In genomic region chrY:8656515-8656914, GRCh38 we compare ENCODE assay signal across 15 cellular contexts.
DNase-seq lines count a peak whose midpoint lies in the region; ATAC-seq and TF ChIP-seq lines count a peak whose summit lies in the region.
"Had no signal": no experiment of that assay in that cellular context is flagged by ENCODE, and none has a peak within 500 bp of the region (broad histone marks: within the 10 kb centered on the region; RNA-seq: fewer than 3 reads in every experiment).

No MANE protein-coding gene starts in this region.

- in situ Hi-C loops in GM23248 (cut with MboI): no loop called here
- in situ Hi-C loops in gastrocnemius medialis (cut with MboI; ENCODE audit: low sequenced_read_pairs in 4 of 4): no loop called here

- H3K36me3 ChIP-seq in ACC112 (ENCODE audit: insufficient read depth, low read length) (no peaks in the 10 kb centered on the region), GM23248 (ENCODE audit: low read depth) (no peaks in the 10 kb centered on the region), gastrocnemius medialis (no peaks in the 10 kb centered on the region)

- H3K4me1 ChIP-seq in ACC112 (ENCODE audit: control insufficient read depth, insufficient read depth, low read length, unreplicated experiment) (no peaks in the 10 kb centered on the region), GM23248 (ENCODE audit: insufficient read depth) (no peaks in the 10 kb centered on the region), gastrocnemius medialis (no peaks in the 10 kb centered on the region)

- H3K4me3 ChIP-seq in ACC112 (ENCODE audit: low read depth, low read length) (no peak overlapping the region), GM23248 (no peak overlapping the region), gastrocnemius medialis (no peak overlapping the region)

- H3K27me3 ChIP-seq in ACC112 (ENCODE audit: insufficient read depth, low read length) (no peaks in the 10 kb centered on the region), GM23248 (replicated peaks; ENCODE audit: insufficient read depth) (no peaks in the 10 kb centered on the region), gastrocnemius medialis (no peaks in the 10 kb centered on the region)

- H2AFZ ChIP-seq in ACC112 (ENCODE audit: low read length, unreplicated experiment) (no peak overlapping the region), GM23248 (no peak overlapping the region)

- H3K9me3 ChIP-seq in GM23248 (ENCODE audit: low read depth) (no peaks in the 10 kb centered on the region), gastrocnemius medialis (no peaks in the 10 kb centered on the region)

- no peak overlapping the region for H3K4me2 ChIP-seq in GM23248 (ENCODE audit: unreplicated experiment)

- TF ChIP-seq POLR2A in gastrocnemius medialis (IDR thresholded peaks at IDR 0.05): no peak

- no peaks in the 10 kb centered on the region for H3K9me2 ChIP-seq in GM23248 (ENCODE audit: insufficient read depth)

- H4K20me1 ChIP-seq in GM23248 (ENCODE audit: insufficient read depth): no peaks in the 10 kb centered on the region

- ATAC-seq in gastrocnemius medialis (peak; percentile 56 to 64), HG02970 (IDR thresholded peaks at IDR 0.05; ENCODE audit: low FRiP score, unreplicated experiment) (no peak)
- ATAC-seq: CD8-positive, alpha-beta T cell; HepG2 had no signal

- intact Hi-C loops in gastrocnemius medialis (cut with DNase I; ENCODE audit: low total_unique reads): no loop called here

- H3K79me2 ChIP-seq in ACC112 (ENCODE audit: control insufficient read depth, insufficient read depth, low read length, unreplicated experiment): no peaks in the 10 kb centered on the region
- H3K79me2 ChIP-seq in GM23248 (ENCODE audit: insufficient read depth): no peaks in the 10 kb centered on the region

- H3K27ac ChIP-seq in ACC112 (ENCODE audit: low read depth, low read length) (peak overlapping the region; percentile 37; the same call in 1 of the 2 replicates), GM23248 (no peak overlapping the region), gastrocnemius medialis (no peak overlapping the region)

- no peak for TF ChIP-seq CTCF in gastrocnemius medialis (IDR thresholded peaks at IDR 0.05 in 4 of 5, conservative IDR thresholded peaks at IDR 0.05 in 1 of 5)

- no peaks in the 10 kb centered on the region for H3F3A ChIP-seq in GM23248 (ENCODE audit: insufficient read depth)

- peak; percentile 19 for DNase-seq in GM23248
- DNase-seq in fibroblast of gingiva (ENCODE audit: low read depth): peak; percentile 1
- peak in 1 of 2 donors; percentile 16 for DNase-seq in gastrocnemius medialis
- DNase-seq in GM19238 (ENCODE audit: insufficient read length, low spot score): no peak
- no peak for DNase-seq in SKM-1 (lab: John Stamatoyannopoulos, UW; ENCODE audit: unreplicated experiment)
- DNase-seq: CD8-positive, alpha-beta T cell; COR-L47; DMS153; DMS79 treated with DMSO at 0.1 percent for 48 hours; EL; HCEC 1CT; HFFc6 had no signal

- 14 to 23% methylated on average over 5 of the region's 5 CpGs for WGBS in GM23248 (ENCODE audit: low coverage in 1 of 2, low lambda C conversion rate in 2 of 2, missing lambda C conversion rate in 2 of 2), 2 experiments

- H3K9ac ChIP-seq in GM23248: no peak overlapping the region

Comparison
In these comparisons a context has a peak if more than half of its experiments do, and no peak if none do; other contexts are left out.
1. DNase-seq: peak in GM23248 (single experiment) and fibroblast of gingiva (single experiment); none in GM19238 (single experiment) and SKM-1 (single experiment).